9 cellular contexts compared by ENCODE assay signal in the genomic region with DNA sequence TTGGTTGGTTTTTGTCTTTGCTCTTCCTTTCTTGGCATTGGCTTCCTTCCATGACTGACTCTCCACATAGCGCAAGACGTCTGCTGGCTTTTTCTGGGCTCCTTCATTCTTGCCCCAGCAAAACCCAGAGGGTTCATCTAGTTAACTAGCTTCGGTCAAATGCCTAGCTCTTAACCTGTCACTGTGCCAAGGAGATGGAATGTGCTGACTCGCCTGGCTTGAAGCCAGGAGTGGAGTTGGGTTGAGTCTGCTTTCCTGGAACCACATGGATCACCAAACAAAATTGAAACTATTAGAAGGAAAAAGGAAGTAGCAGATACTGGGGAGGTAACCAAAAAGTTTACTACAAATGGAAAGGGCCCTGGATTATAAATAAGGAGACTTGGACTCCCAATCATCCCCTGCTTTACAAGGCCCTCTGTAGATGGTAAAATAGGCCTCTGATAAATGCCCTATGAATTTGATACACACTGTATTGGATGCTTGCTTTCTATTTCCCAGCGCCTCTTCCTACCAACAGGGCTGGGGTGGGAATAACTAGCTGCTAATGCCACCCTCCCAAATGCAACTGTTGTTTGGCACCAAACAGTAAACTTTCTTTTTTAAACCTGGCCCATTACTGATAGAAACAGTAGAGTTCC. TPM values are rescaled to one million over a fixed set of nuclear protein-coding genes. Genes with fewer than 3 reads are reported as not detected.
DNase-seq lines count a peak whose midpoint lies in the region; ATAC-seq, FAIRE-seq and TF ChIP-seq lines count a peak whose summit lies in the region.
"Had no signal": no experiment of that assay in that cellular context is flagged by ENCODE, and none has a peak within 500 bp of the region (broad histone marks: within the 10 kb centered on the region; RNA-seq: fewer than 3 reads in every experiment).

No MANE protein-coding gene starts in this region.

- H3K27ac ChIP-seq in HCT116 (ENCODE audit: low read depth, low read length) (peak overlapping the region; percentile 23; the same call in 1 of the 2 replicates), SJSA1 (no peak overlapping the region), small intestine (ENCODE audit: low read depth in 1 of 2, low read length in 1 of 2) (no peak overlapping the region)

- BruUV-seq in HCT116 (replicated peaks; lab: Mats Ljungman, UMichigan), result no TSS peak

- no peak overlapping the region for H3K9ac ChIP-seq in HCT116 (ENCODE audit: low read length)

- no peak for TF ChIP-seq CTCF in HCT116 (IDR thresholded peaks at IDR 0.05 in 2 of 3, conservative IDR thresholded peaks at IDR 0.05 in 1 of 3; ENCODE audit: borderline replicate concordance in 1 of 3, insufficient read depth in 1 of 3, low read depth in 2 of 3, low read length in 2 of 3)

- peaks cover 91% of the 10 kb centered on the region for H3K79me2 ChIP-seq in HCT116 (ENCODE audit: insufficient read depth, low read length)

- CTCF ChIA-PET in HCT116 (lab: Charles Lee), result interaction anchor here (1.0 kb wide), 1 partner anchor 82 kb away, joined by 5 read pairs; no protein-coding TSS in a partner anchor

- H3K9me3 ChIP-seq in HCT116 (ENCODE audit: control insufficient read depth in 1 of 2, insufficient read depth in 1 of 2, low read depth in 1 of 2, low read length in 2 of 2) (no peaks in the 10 kb centered on the region), SJSA1 (replicated peaks) (no peaks in the 10 kb centered on the region), small intestine (ENCODE audit: control insufficient read depth, low read depth) (no peaks in the 10 kb centered on the region)

- FAIRE-seq in small intestine (lab: Jason Lieb, UNC), result no peak

- intact Hi-C loops in HCT116 (cut with micrococcal nuclease), result no loop called here

- ATAC-seq in HCT116, result peak; percentile 42; the same call in 1 of the 2 replicates

- no peak overlapping the region for H2AFZ ChIP-seq in HCT116 (ENCODE audit: low read depth, low read length, poor library complexity, severe bottlenecking)

- no peaks in the 10 kb centered on the region; the same call in 1 of the 2 replicates for H4K20me1 ChIP-seq in HCT116 (ENCODE audit: insufficient read depth)

- no peaks in the 10 kb centered on the region for H3K9me2 ChIP-seq in HCT116 (ENCODE audit: insufficient read depth)

- POLR2A ChIA-PET in HCT116 (lab: Charles Lee), result interaction anchor here (2.0 kb wide), 1 partner anchor 12 kb away, joined by 13 read pairs; a partner anchor contains a TSS

- DNase-seq in HCT116 (ENCODE audit: low read depth, low spot score), result peak; percentile 33
- peak; percentile 50 to 67 for DNase-seq in SJSA1 (ENCODE audit: low read depth in 1 of 2, low spot score in 2 of 2)
- DNase-seq in foreskin melanocyte, result peak; percentile 35
- DNase-seq in small intestine, result peak; percentile 91
- no peak for DNase-seq in activated CD4-positive, alpha-beta T cell treated with anti-CD3 and anti-CD28 coated beads, Interleukin-2, amount 50 U/mL, for 48 hours
- DNase-seq in NCI-H748 (lab: John Stamatoyannopoulos, UW; ENCODE audit: unreplicated experiment), result no peak
- no peak for DNase-seq in NCI-H146 (lab: John Stamatoyannopoulos, UW)
- DNase-seq: activated T-cell treated with anti-CD3 and anti-CD28 coated beads for 4 hours had no signal

- RAD21 ChIA-PET in HCT116 (lab: Charles Lee; ENCODE audit: low non-redundant PET in 1 of 2, low total read pairs in 2 of 2, uncharacterized antibody in 2 of 2, unreplicated experiment in 2 of 2), result interaction anchor here in 1 of 2 experiments (0.7 kb wide), 1 partner anchor 13 kb away, joined by 4 read pairs; no protein-coding TSS in a partner anchor

- TF ChIP-seq POLR2A in HCT116 (IDR thresholded peaks at IDR 0.05; ENCODE audit: borderline replicate concordance, extremely low read depth, insufficient read depth, insufficient read length), result no peak

- H3K27me3 ChIP-seq in HCT116 (ENCODE audit: insufficient read depth, low read length) (no peaks in the 10 kb centered on the region), SJSA1 (replicated peaks) (no peaks in the 10 kb centered on the region), small intestine (ENCODE audit: control insufficient read depth in 2 of 2, insufficient read depth in 2 of 2, low read length in 2 of 2) (no peaks in the 10 kb centered on the region)

- WGBS in small intestine, 3 donors, result 67 to 74% (median 70%) methylated on average over 5 of the region's 5 CpGs

- peaks cover 7 to 14% of the 10 kb centered on the region in 2 experiments for H3K4me1 ChIP-seq in HCT116 (ENCODE audit: control insufficient read depth in 1 of 2, insufficient read depth in 2 of 2, low read length in 2 of 2)
- peaks cover 9% of the 10 kb centered on the region for H3K4me1 ChIP-seq in SJSA1 (replicated peaks)
- peaks cover 0 to 4% of the 10 kb centered on the region in 2 donors for H3K4me1 ChIP-seq in small intestine (ENCODE audit: control insufficient read depth in 2 of 2, insufficient read depth in 1 of 2, low read depth in 1 of 2, low read length in 1 of 2)

- peaks cover 3 to 13% of the 10 kb centered on the region in 2 experiments; a peak in 2 of 4 replicates for H3K36me3 ChIP-seq in HCT116 (ENCODE audit: control insufficient read depth in 1 of 2, insufficient read depth in 2 of 2, low read length in 2 of 2)
- H3K36me3 ChIP-seq in SJSA1, result peaks cover 26% of the 10 kb centered on the region
- H3K36me3 ChIP-seq in small intestine (ENCODE audit: control insufficient read depth in 2 of 2, insufficient read depth in 2 of 2, low read length in 2 of 2), result peaks cover 0 to 11% of the 10 kb centered on the region in 2 donors

- H3K4me2 ChIP-seq in HCT116 (ENCODE audit: low read length), result peak overlapping the region; percentile 30

- H3K4me3 ChIP-seq in HCT116 (replicated peaks in 1 of 2; ENCODE audit: low read depth in 1 of 2, low read length in 2 of 2) (no peak overlapping the region), SJSA1 (no peak overlapping the region), small intestine (ENCODE audit: low read depth in 1 of 2, low read length in 2 of 2) (no peak overlapping the region)
- H3K4me3 ChIP-seq: skin epidermis had no signal

- no peak for TF ChIP-seq RAD21 in HCT116 (IDR thresholded peaks at IDR 0.05; ENCODE audit: low read depth)

TF ChIP-seq in HCT116, 20 proteins besides CTCF, POLR2A, EP300 and RAD21:
- TF ChIP-seq, protein P1, sequence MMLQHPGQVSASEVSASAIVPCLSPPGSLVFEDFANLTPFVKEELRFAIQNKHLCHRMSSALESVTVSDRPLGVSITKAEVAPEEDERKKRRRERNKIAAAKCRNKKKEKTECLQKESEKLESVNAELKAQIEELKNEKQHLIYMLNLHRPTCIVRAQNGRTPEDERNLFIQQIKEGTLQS (IDR thresholded peaks at IDR 0.05), result no peak
- TF ChIP-seq, protein P2, sequence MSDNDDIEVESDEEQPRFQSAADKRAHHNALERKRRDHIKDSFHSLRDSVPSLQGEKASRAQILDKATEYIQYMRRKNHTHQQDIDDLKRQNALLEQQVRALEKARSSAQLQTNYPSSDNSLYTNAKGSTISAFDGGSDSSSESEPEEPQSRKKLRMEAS (IDR thresholded peaks at IDR 0.05), result peak; percentile 26; the same call in 1 of the 2 replicates
- TF ChIP-seq POLR2AphosphoS5 (IDR thresholded peaks at IDR 0.05; ENCODE audit: low read depth, low read length), result peak; percentile 19; the same call in 1 of the 2 replicates

RNA-seq across cellular contexts. Expression of a gene that starts 11.3 kb away (rescaled TPM):
- 41.1 TPM for total RNA-seq in HCT116 (2021; ENCODE audit: unreplicated experiment)
- 18.0 and 23.4 TPM in 2 replicates for polyA plus RNA-seq in HCT116 (2012)
- 21.7 and 24.0 TPM in 2 replicates for total RNA-seq in SJSA1 (2014; rRNA removed; shearing (Covaris generic))
- polyA plus RNA-seq in small intestine, result 1 to 10 TPM; 4.9 to 6.3 (median 6.2) TPM

RNA-seq across cellular contexts. Expression of a gene that starts 53.7 kb away (rescaled TPM):
- total RNA-seq in HCT116 (2021; ENCODE audit: unreplicated experiment), result 0.22 TPM
- polyA plus RNA-seq in HCT116 (2012), result 0.10 and 0.16 TPM in 2 replicates
- 22.2 and 46.0 TPM in 2 replicates for total RNA-seq in SJSA1 (2014; rRNA removed; shearing (Covaris generic))
- under 1 TPM in 2 of 3 donors, not detected in 1; 0.07 to 0.27 TPM for polyA plus RNA-seq in small intestine

Comparison
In these comparisons a context has a peak if more than half of its experiments do, and no peak if none do; other contexts are left out.
1. DNase-seq: peak in HCT116 (single experiment), SJSA1 (2 of 2), foreskin melanocyte (single experiment) and small intestine (single experiment); none in activated CD4-positive, alpha-beta T cell treated with anti-CD3 and anti-CD28 coated beads, Interleukin-2, amount 50 U/mL, for 48 hours (0 of 2), NCI-H748 (single experiment) and NCI-H146 (single experiment).
2. RNA of a gene that starts 53.7 kb away (total RNA-seq): 22.2 to 46.0 TPM in SJSA1; 0.22 TPM in HCT116 (single experiment); every median in the first group is over 10 times any median in the second.